8 cellular contexts compared by ENCODE assay signal in the genomic region with DNA sequence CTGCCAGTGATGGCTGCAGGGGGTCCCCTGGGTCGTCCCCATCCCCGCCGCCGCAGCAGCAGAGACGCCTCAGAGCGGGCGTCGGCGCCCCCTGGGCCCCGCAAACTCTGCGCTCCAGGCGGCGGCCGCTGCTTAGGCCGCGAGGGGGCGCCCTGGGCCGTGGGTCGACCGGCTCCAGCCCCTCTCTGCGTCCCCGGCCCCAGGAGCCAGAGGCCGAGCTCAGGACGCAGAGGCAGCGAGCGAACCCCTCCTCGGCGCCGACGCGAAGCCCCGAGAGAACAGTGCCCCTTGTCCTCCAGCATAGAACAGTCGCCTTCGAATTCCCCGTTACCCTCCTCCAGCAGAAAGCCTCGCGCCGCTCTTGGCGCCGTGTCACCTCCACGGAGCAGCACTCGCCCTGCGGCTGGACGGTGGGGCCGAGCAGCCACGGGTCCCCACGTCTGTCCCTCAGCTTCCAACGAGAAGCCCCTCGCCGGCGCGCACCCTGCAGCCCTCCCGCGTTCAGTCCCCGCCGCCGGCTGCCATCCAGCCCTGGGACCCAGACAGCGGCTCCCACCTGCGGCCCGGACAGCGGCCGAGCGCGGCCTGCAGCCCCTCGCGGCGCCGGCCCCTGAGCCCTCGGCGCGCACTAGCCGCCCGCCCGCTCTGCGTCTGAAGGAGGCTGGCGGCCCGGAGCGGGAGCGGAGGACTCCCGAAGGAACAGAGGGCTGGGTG.
DNase-seq lines count a peak whose midpoint lies in the region; ATAC-seq, FAIRE-seq and TF ChIP-seq lines count a peak whose summit lies in the region.

No MANE protein-coding gene starts in this region.

- TF ChIP-seq CTCF in D721Med (IDR thresholded peaks at IDR 0.05; ENCODE audit: insufficient read depth, missing control alignments): peak; percentile 73
- peak; percentile 94 for TF ChIP-seq CTCF in glutamatergic neuron (IDR thresholded peaks at IDR 0.05; ENCODE audit: partially characterized antibody, unreplicated experiment)
- TF ChIP-seq CTCF in osteoblast (IDR thresholded peaks at IDR 0.05; ENCODE audit: extremely low read depth, low read depth, low read length): peak; percentile 74

- H3K4me2 ChIP-seq in osteoblast (ENCODE audit: insufficient read depth, low read length): peak overlapping the region; percentile 91

- peaks cover 52% of the 10 kb centered on the region for H3K79me2 ChIP-seq in osteoblast (ENCODE audit: insufficient read depth, low read length)

- no peaks in the 10 kb centered on the region for H3K27me3 ChIP-seq in osteoblast (ENCODE audit: insufficient read depth, low read length)

- peak overlapping the region; percentile 71 for H2AFZ ChIP-seq in osteoblast (ENCODE audit: low read length)

- no peak for FAIRE-seq in D721Med (lab: Jason Lieb, UNC)

- H3K27ac Mint-ChIP-seq in activated naive CD4-positive, alpha-beta T cell treated with anti-CD3 and anti-CD28 coated beads, Interleukin-2, amount 50 U/mL, for 24 hours: no peak overlapping the region
- H3K27ac Mint-ChIP-seq in glutamatergic neuron (ENCODE audit: unreplicated experiment): no peak overlapping the region

- no peaks in the 10 kb centered on the region for H3K9me3 ChIP-seq in osteoblast (ENCODE audit: low read depth, low read length)

- H3K27me3 Mint-ChIP-seq in activated naive CD4-positive, alpha-beta T cell treated with anti-CD3 and anti-CD28 coated beads, Interleukin-2, amount 50 U/mL, for 24 hours: peaks cover 63% of the 10 kb centered on the region
- H3K27me3 Mint-ChIP-seq in glutamatergic neuron (ENCODE audit: unreplicated experiment): peaks cover 12% of the 10 kb centered on the region

- DNase-seq in D721Med (ENCODE audit: insufficient read length, low spot score) (peak; percentile 57), RPMI8226 (peak; percentile 72), glutamatergic neuron (peak; percentile 94), osteoblast (ENCODE audit: insufficient read length, low spot score, missing footprints) (peak; percentile 97), NCI-H1048 (lab: John Stamatoyannopoulos, UW) (no peak)

- peak overlapping the region; percentile 87 for H3K4me3 ChIP-seq in osteoblast (ENCODE audit: insufficient read depth, low read length)

- ATAC-seq in GM19455 (IDR thresholded peaks at IDR 0.05; ENCODE audit: unreplicated experiment) (peak; percentile 82), HG03469 (IDR thresholded peaks at IDR 0.05; ENCODE audit: unreplicated experiment) (peak; percentile 41)

- H3K4me3 Mint-ChIP-seq in activated naive CD4-positive, alpha-beta T cell treated with anti-CD3 and anti-CD28 coated beads, Interleukin-2, amount 50 U/mL, for 24 hours: peak overlapping the region; percentile 78
- peak overlapping the region; percentile 90 for H3K4me3 Mint-ChIP-seq in glutamatergic neuron (ENCODE audit: unreplicated experiment)

- peaks cover 16% of the 10 kb centered on the region for H3K4me1 Mint-ChIP-seq in activated naive CD4-positive, alpha-beta T cell treated with anti-CD3 and anti-CD28 coated beads, Interleukin-2, amount 50 U/mL, for 24 hours
- H3K4me1 Mint-ChIP-seq in glutamatergic neuron (ENCODE audit: low read depth, unreplicated experiment): peaks cover 2% of the 10 kb centered on the region

- H3K36me3 ChIP-seq in osteoblast (ENCODE audit: insufficient read depth, low read length): no peaks in the 10 kb centered on the region

- H3K9me3 Mint-ChIP-seq in activated naive CD4-positive, alpha-beta T cell treated with anti-CD3 and anti-CD28 coated beads, Interleukin-2, amount 50 U/mL, for 24 hours: no peaks in the 10 kb centered on the region
- H3K9me3 Mint-ChIP-seq in glutamatergic neuron (ENCODE audit: unreplicated experiment): peaks cover 8% of the 10 kb centered on the region

- H4K20me1 ChIP-seq in osteoblast (ENCODE audit: insufficient read depth, low read length): peaks cover 65% of the 10 kb centered on the region

- H3K36me3 Mint-ChIP-seq in activated naive CD4-positive, alpha-beta T cell treated with anti-CD3 and anti-CD28 coated beads, Interleukin-2, amount 50 U/mL, for 24 hours: peaks cover 1% of the 10 kb centered on the region
- H3K36me3 Mint-ChIP-seq in glutamatergic neuron (ENCODE audit: unreplicated experiment): no peaks in the 10 kb centered on the region

- peaks cover 29% of the 10 kb centered on the region for H3K4me1 ChIP-seq in osteoblast (ENCODE audit: insufficient read depth, low read length)

- H3K27ac ChIP-seq in osteoblast (ENCODE audit: low read depth, low read length): peak overlapping the region; percentile 62
